Comparison of ENCODE assay signal across 20 cellular contexts in genomic region chr12:109770104-109770860, GRCh38. TPM values are rescaled to one million over a fixed set of nuclear protein-coding genes. Genes with fewer than 3 reads are reported as not detected.
DNase-seq lines count a peak whose midpoint lies in the region; TF ChIP-seq lines count a peak whose summit lies in the region.
"Had no signal": no experiment of that assay in that cellular context is flagged by ENCODE, and none has a peak within 500 bp of the region (broad histone marks: within the 10 kb centered on the region; RNA-seq: fewer than 3 reads in every experiment).

No MANE protein-coding gene starts in this region.

- peak; percentile 21 for DNase-seq in activated CD8-positive, alpha-beta memory T cell treated with anti-CD3 and anti-CD28 coated beads for 24 hours
- no peak for DNase-seq in activated CD8-positive, alpha-beta memory T cell treated with anti-CD3 and anti-CD28 coated beads, Interleukin-2, amount 50 U/mL, for 48 hours
- DNase-seq in cerebellum (ENCODE audit: low spot score) (peak; percentile 34), stomach (peak; percentile 10), COR-L47 (lab: John Stamatoyannopoulos, UW) (no peak), GOT3 (lab: John Stamatoyannopoulos, UW) (no peak)
- no peak for DNase-seq in stimulated activated CD4-positive, alpha-beta T cell treated with anti-CD3 and anti-CD28 coated beads, Interleukin-1b, Interleukin-23, amount 100 ng/mL, for 48 hours
- DNase-seq: activated CD4-positive, alpha-beta T cell treated with anti-CD3 and anti-CD28 coated beads, Interleukin-2, amount 10 ng/mL, durations not matched to agents 7 days and 5 days; activated T-cell treated with anti-CD3 and anti-CD28 coated beads, Interleukin-2, amount 50 U/mL, for 4 hours; CD4-positive, CD25-positive, alpha-beta regulatory T cell; GM23248; left lung; NCI-H187 treated with DMSO at 0.1 percent for 48 hours; NCI-H524; stimulated activated CD4-positive, alpha-beta T cell treated with anti-CD3 and anti-CD28 coated beads, Interleukin-2, amount 100 ng/mL, for 24 hours; T1000 had no signal

- H3K27ac ChIP-seq in layer of hippocampus (ENCODE audit: low read depth, low read length) = peak overlapping the region; percentile 73
- no peak overlapping the region for H3K27ac ChIP-seq in stomach
- H3K27ac ChIP-seq: A549, GM23248, hepatocyte, left lung, SJSA1 had no signal

- no peak overlapping the region for H3K4me3 ChIP-seq in stomach
- H3K4me3 ChIP-seq: A549, GM23248, hepatocyte, left lung, SJSA1 had no signal

- intact Hi-C loops in stomach (cut with DNase I; ENCODE audit: low total_unique reads) = loop anchor here (10.0 kb wide), 1 partner anchor 245 kb away; no protein-coding TSS in a partner anchor

- no peaks in the 10 kb centered on the region for H3K27me3 ChIP-seq in layer of hippocampus (ENCODE audit: control insufficient read depth, insufficient read depth, low read length)
- H3K27me3 ChIP-seq in stomach = peaks cover 0 to 17% (median 0%) of the 10 kb centered on the region in 3 donors
- H3K27me3 ChIP-seq: hepatocyte, left lung, SJSA1 had no signal

- no peak for TF ChIP-seq CTCF in stomach (IDR thresholded peaks at IDR 0.05)

- H3K36me3 ChIP-seq in stomach = no peaks in the 10 kb centered on the region
- H3K36me3 ChIP-seq: left lung, SJSA1 had no signal

- H3K9me3 ChIP-seq in stomach = no peaks in the 10 kb centered on the region
- H3K9me3 ChIP-seq: A549, left lung, SJSA1 had no signal

- H3K4me1 ChIP-seq in stomach = peaks cover 9 to 13% (median 12%) of the 10 kb centered on the region in 4 donors
- H3K4me1 ChIP-seq: A549, SJSA1 had no signal

- TF ChIP-seq POLR2A in stomach (IDR thresholded peaks at IDR 0.05) = no peak

- 63 to 80% (median 79%) methylated on average over 16 of the region's 16 CpGs for WGBS in stomach, 5 donors

- no peak for TF ChIP-seq EP300 in stomach (IDR thresholded peaks at IDR 0.05)

RNA-seq across cellular contexts. Expression of gene FAM222A, which starts 56.7 kb away (rescaled TPM):
- 8.4 TPM for total RNA-seq in cerebellum
- total RNA-seq in stomach = 10 to 100 TPM in 1 of 5 donors, 1 to 10 TPM in 4; 1.7 to 19.7 (median 5.4) TPM
- polyA plus RNA-seq in stomach = 1 to 10 TPM; 3.1 to 5.4 (median 3.7) TPM
- polyA plus RNA-seq: GM23248 had no signal

Comparison
In these comparisons a context has a peak if more than half of its experiments do, and no peak if none do; other contexts are left out.
1. DNase-seq: peak in activated CD8-positive, alpha-beta memory T cell treated with anti-CD3 and anti-CD28 coated beads for 24 hours (single experiment), cerebellum (single experiment) and stomach (single experiment); none in activated CD8-positive, alpha-beta memory T cell treated with anti-CD3 and anti-CD28 coated beads, Interleukin-2, amount 50 U/mL, for 48 hours (single experiment), COR-L47 (single experiment), stimulated activated CD4-positive, alpha-beta T cell treated with anti-CD3 and anti-CD28 coated beads, Interleukin-1b, Interleukin-23, amount 100 ng/mL, for 48 hours (single experiment) and GOT3 (single experiment).